In genomic region chr18:63422087-63422861, GRCh38 we compare ENCODE assay signal across 8 cellular contexts.
A peak's percentile ranks its signal among the peaks of the same experiment; 100 is the strongest.
DNase-seq lines count a peak whose midpoint lies in the region; ATAC-seq and TF ChIP-seq lines count a peak whose summit lies in the region.

Gene VPS4B, minus strand, starts transcription at chr18:63422476. Its CDS starts 217 bp downstream, at chr18:63422259.

- H3K4me3 ChIP-seq in AG10803 (ENCODE audit: low read length) = peak within 1 kb of the TSS; percentile 81

- no peak for TF ChIP-seq CTCF in AG10803 (conservative IDR thresholded peaks at IDR 0.05; ENCODE audit: low read length)

- peak; percentile 99 for DNase-seq in AG10803 (ENCODE audit: low read depth)
- DNase-seq in NCI-H446 treated with DMSO at 0.1 percent for 48 hours (lab: John Stamatoyannopoulos, UW) = peak; percentile 97
- peak; percentile 99 for DNase-seq in cerebellar cortex (ENCODE audit: low spot score)
- DNase-seq in iris pigment epithelial cell (ENCODE audit: low read depth) = peak; percentile 100
- peak; percentile 98 to 99 for DNase-seq in stimulated activated CD4-positive, alpha-beta T cell treated with anti-CD3 and anti-CD28 coated beads, Interleukin-12 subunit alpha, Interleukin-12 subunit beta, amount 100 ng/mL, for 24 hours (ENCODE audit: low read depth in 2 of 2)

- ATAC-seq in GM19035 (IDR thresholded peaks at IDR 0.05; ENCODE audit: unreplicated experiment) (peak; percentile 96), HG03354 (IDR thresholded peaks at IDR 0.05; ENCODE audit: poor library complexity, severe bottlenecking, unreplicated experiment) (peak; percentile 97)
- ATAC-seq in activated CD4-positive, CD25-positive, alpha-beta regulatory T cell treated with anti-CD3 and anti-CD28 coated beads, Interleukin-2, amount 50 U/mL, for 24 hours = peak; percentile 98 to 99

Comparison
In these comparisons a context has a peak if more than half of its experiments do, and no peak if none do; other contexts are left out.
1. Peak in every context shown above with its lines: DNase-seq, ATAC-seq and H3K4me3 ChIP-seq.